In genomic region chr1:19327736-19328135, GRCh38 we compare ENCODE assay signal across 24 cellular contexts. TPM values are rescaled to one million over a fixed set of nuclear protein-coding genes. Genes with fewer than 3 reads are reported as not detected.
DNase-seq lines count a peak whose midpoint lies in the region; ATAC-seq, FAIRE-seq and TF ChIP-seq lines count a peak whose summit lies in the region.
"Had no signal": no experiment of that assay in that cellular context is flagged by ENCODE, and none has a peak within 500 bp of the region (broad histone marks: within the 10 kb centered on the region; RNA-seq: fewer than 3 reads in every experiment).

No MANE protein-coding gene starts in this region.

- no peaks in the 10 kb centered on the region for H3K4me1 Mint-ChIP-seq in neural crest cell

- in situ Hi-C loops in HepG2 (cut with HindIII; ENCODE audit: extremely low pct_ligation_motif_present, low pct_unique_long_range_greater_than_20kb), result no loop called here

- 96% methylated on average over 7 of the region's 9 CpGs for WGBS in HepG2 (ENCODE audit: low lambda C conversion rate)
- WGBS in right lobe of liver (ENCODE audit: insufficient coverage, low coverage, low lambda C conversion rate, missing lambda C conversion rate), result 93% methylated on average over 4 of the region's 9 CpGs

- TF ChIP-seq CTCF in HepG2 (CRISPR knock-in tag; IDR thresholded peaks at IDR 0.05) (no peak), right lobe of liver (IDR thresholded peaks at IDR 0.05) (no peak), bronchial epithelial cell (IDR thresholded peaks at IDR 0.05; ENCODE audit: insufficient read depth, low read length, severe bottlenecking) (no peak), neural crest cell (conservative IDR thresholded peaks at IDR 0.05) (no peak)

- CTCF ChIA-PET in HepG2 (lab: Yijun Ruan, JAX; ENCODE audit: low intra/inter-chr PET ratio, low total read pairs), result no interaction called here

- no peak for TF ChIP-seq EP300 in HepG2 (IDR thresholded peaks at IDR 0.05; ENCODE audit: low read depth in 2 of 2, low read length in 2 of 2)
- no peak for TF ChIP-seq EP300 in HepG2 (CRISPR knock-in tag; IDR thresholded peaks at IDR 0.05; ENCODE audit: borderline replicate concordance)

- intact Hi-C loops in HepG2 (cut with micrococcal nuclease; ENCODE audit: unreplicated experiment), result no loop called here
- intact Hi-C loops in right lobe of liver (cut with DNase I), result no loop called here

- FAIRE-seq in HepG2 (lab: Jason Lieb, UNC) (no peak), bronchial epithelial cell (lab: Jason Lieb, UNC) (peak; percentile 75)
- FAIRE-seq: A204.1, GM19239, H1 had no signal

- H3K9ac ChIP-seq in HepG2 (ENCODE audit: insufficient read depth, low read depth, low read length), result no peak overlapping the region
- H3K9ac ChIP-seq: BLaER1 had no signal

- H3K9me3 ChIP-seq in HepG2 (ENCODE audit: low read length) (no peaks in the 10 kb centered on the region), right lobe of liver (no peaks in the 10 kb centered on the region)
- H3K9me3 ChIP-seq: BLaER1 had no signal

- no peaks in the 10 kb centered on the region for H3K36me3 Mint-ChIP-seq in neural crest cell (ENCODE audit: low read depth)

- no peaks in the 10 kb centered on the region for H3K79me2 ChIP-seq in HepG2 (ENCODE audit: insufficient read depth, low read length)

- no peaks in the 10 kb centered on the region for H3K9me3 Mint-ChIP-seq in neural crest cell
- H3K9me3 Mint-ChIP-seq: CD4-positive, CD25-positive, alpha-beta regulatory T cell had no signal

- BruUV-seq in HepG2 (replicated peaks; lab: Mats Ljungman, UMichigan), result TSS peak; percentile 33

- no peaks in the 10 kb centered on the region for H3K27me3 Mint-ChIP-seq in neural crest cell (ENCODE audit: low read depth)
- H3K27me3 Mint-ChIP-seq: CD4-positive, CD25-positive, alpha-beta regulatory T cell had no signal

- no peak for TF ChIP-seq RAD21 in HepG2 (CRISPR knock-in tag; IDR thresholded peaks at IDR 0.05)

- H3K36me3 ChIP-seq in HepG2 (replicated peaks in 1 of 2; ENCODE audit: control insufficient read depth in 1 of 2, insufficient read depth in 2 of 2, low read length in 2 of 2) (peaks cover 16 to 40% of the 10 kb centered on the region in 2 experiments), right lobe of liver (peaks cover 0 to 38% (median 2%) of the 10 kb centered on the region in 4 donors), bronchial epithelial cell (ENCODE audit: control insufficient read depth, insufficient read depth, low read length) (peaks cover 27% of the 10 kb centered on the region)

- H3K4me3 ChIP-seq in HepG2 (replicated peaks in 1 of 3; ENCODE audit: insufficient read depth in 1 of 3, low read depth in 2 of 3, low read length in 3 of 3), result no peak overlapping the region
- H3K4me3 ChIP-seq in right lobe of liver, result no peak overlapping the region
- no peak overlapping the region for H3K4me3 ChIP-seq in bronchial epithelial cell (ENCODE audit: low read depth, low read length)
- H3K4me3 ChIP-seq: BLaER1, PC-9 had no signal

- H3K27ac Mint-ChIP-seq in neural crest cell (ENCODE audit: unreplicated experiment), result no peak overlapping the region
- H3K27ac Mint-ChIP-seq: CD4-positive, CD25-positive, alpha-beta regulatory T cell had no signal

- H2AFZ ChIP-seq in HepG2 (ENCODE audit: low read length), result no peak overlapping the region
- H2AFZ ChIP-seq: PC-9 had no signal

- no peaks in the 10 kb centered on the region for H4K20me1 ChIP-seq in HepG2 (ENCODE audit: insufficient read depth, low read length)

- DNase-seq in HepG2 (ENCODE audit: low spot score), result no peak
- no peak for DNase-seq in right lobe of liver
- no peak for DNase-seq in bronchial epithelial cell (ENCODE audit: low read depth)
- DNase-seq in neural crest cell (ENCODE audit: low read depth, low spot score), result no peak
- no peak for DNase-seq in SHP77 (lab: John Stamatoyannopoulos, UW)
- DNase-seq in midbrain (lab: John Stamatoyannopoulos, UW), result no peak
- DNase-seq: CD4-positive, CD25-positive, alpha-beta regulatory T cell; DMS153; DND-41; KBM-7; NCI-H1105 treated with DMSO at 0.1 percent for 48 hours; NCI-H2029; NCI-H446 treated with DMSO at 0.1 percent for 48 hours; NCI-H526; NCI-H82; NK-92 treated with Interleukin-12 subunit alpha and Interleukin-12 subunit beta, amount 100 ng/mL, for 24 hours; PC-9; RPMI8226 had no signal

- TF ChIP-seq POLR2A in HepG2 (IDR thresholded peaks at IDR 0.05; ENCODE audit: insufficient read depth in 1 of 2, low read depth in 2 of 2, low read length in 2 of 2) (no peak), right lobe of liver (IDR thresholded peaks at IDR 0.05) (no peak)

- no peak for ATAC-seq in HepG2
- no peak for ATAC-seq in right lobe of liver
- ATAC-seq in HG03565 (IDR thresholded peaks at IDR 0.05; ENCODE audit: unreplicated experiment), result no peak

- POLR2A ChIA-PET in HepG2 (lab: Yijun Ruan, JAX), result no interaction called here

- no peaks in the 10 kb centered on the region for H3K27me3 ChIP-seq in HepG2 (ENCODE audit: control insufficient read depth in 1 of 2, insufficient read depth in 2 of 2, low read length in 2 of 2)
- no peaks in the 10 kb centered on the region for H3K27me3 ChIP-seq in right lobe of liver
- no peaks in the 10 kb centered on the region for H3K27me3 ChIP-seq in bronchial epithelial cell (ENCODE audit: control insufficient read depth, insufficient read depth, low read length)
- H3K27me3 ChIP-seq: BLaER1 had no signal

- no peak overlapping the region for H3K4me2 ChIP-seq in HepG2 (ENCODE audit: low read depth, low read length)
- H3K4me2 ChIP-seq: PC-9 had no signal

- H3K27ac ChIP-seq in HepG2 (ENCODE audit: extremely low read length, insufficient read depth, low read length), result no peak overlapping the region
- no peak overlapping the region for H3K27ac ChIP-seq in right lobe of liver
- H3K27ac ChIP-seq: BLaER1, PC-9 had no signal

- H3K4me3 Mint-ChIP-seq in neural crest cell, result peak overlapping the region; percentile 2

- H3K4me1 ChIP-seq in HepG2 (ENCODE audit: insufficient read depth, low read length) (no peaks in the 10 kb centered on the region), right lobe of liver (no peaks in the 10 kb centered on the region)

RNA-seq across cellular contexts. Expression of gene SLC66A1, which starts 15.6 kb away (rescaled TPM):
- total RNA-seq in HepG2 (2016; rRNA removed; fragmentation: Illumina TruSeq; extraction: Trizol) (8.5 and 18.9 TPM in 2 replicates), right lobe of liver (10 to 100 TPM in 3 of 6 experiments, 1 to 10 TPM in 3; 8.4 to 20.6 (median 11.2) TPM), bronchial epithelial cell (23.9 and 26.6 TPM in 2 replicates), neural crest cell (27.4 and 32.3 TPM in 2 replicates)
- total RNA-seq in HepG2 (2016; cell fraction: cytosol; rRNA removed; fragmentation: Illumina TruSeq; extraction: Trizol; ENCODE audit: low read depth), result 4.6 and 5.7 TPM in 2 replicates
- total RNA-seq in HepG2 (2016; cell fraction: insoluble cytoplasmic fraction; rRNA removed; fragmentation: Illumina TruSeq; extraction: Trizol), result 9.7 and 20.6 TPM in 2 replicates
- 8.2 and 8.3 TPM in 2 replicates for total RNA-seq in HepG2 (2016; cell fraction: membrane; rRNA removed; fragmentation: Illumina TruSeq; extraction: Trizol)
- total RNA-seq in HepG2 (2016; cell fraction: nucleus; rRNA removed; fragmentation: Illumina TruSeq; extraction: Trizol), result 17.2 and 20.6 TPM in 2 replicates
- polyA plus RNA-seq in HepG2 (2011; rRNA removed), result 15.4 and 24.4 TPM in 2 replicates
- 15.0 and 19.6 TPM in 2 replicates for polyA plus RNA-seq in HepG2 (2011; cell fraction: cytosol; rRNA removed)
- polyA plus RNA-seq in HepG2 (2011; cell fraction: nucleus; rRNA removed), result 21.9 and 23.2 TPM in 2 replicates
- 8.6 and 10.0 TPM in 2 replicates for polyA plus RNA-seq in HepG2 (2012)
- 4.3 and 5.7 TPM in 2 replicates for polyA plus RNA-seq in HepG2 (2016; cell fraction: cytosol; fragmentation: Illumina TruSeq; extraction: Trizol; ENCODE audit: low read depth)
- polyA plus RNA-seq in HepG2 (2016; cell fraction: insoluble cytoplasmic fraction; fragmentation: Illumina TruSeq; extraction: Trizol; ENCODE audit: low read depth), result 8.0 and 11.5 TPM in 2 replicates
- polyA plus RNA-seq in HepG2 (2016; cell fraction: membrane; fragmentation: Illumina TruSeq; extraction: Trizol; ENCODE audit: low read depth), result 6.1 and 8.5 TPM in 2 replicates
- 41.6 and 41.9 TPM in 2 replicates for polyA plus RNA-seq in HepG2 (2016; cell fraction: nucleus; fragmentation: Illumina TruSeq; extraction: Trizol; ENCODE audit: insufficient read depth, low read depth)
- 17.2 and 31.0 TPM in 2 replicates for polyA minus RNA-seq in HepG2 (2011; rRNA and poly(A)+ RNA removed; ENCODE audit: low replicate concordance)
- 7.4 and 8.9 TPM in 2 replicates for polyA minus RNA-seq in HepG2 (2011; cell fraction: cytosol; rRNA and poly(A)+ RNA removed)
- polyA minus RNA-seq in HepG2 (2011; cell fraction: nucleus; rRNA and poly(A)+ RNA removed), result 9.9 and 11.1 TPM in 2 replicates

RNA-seq across cellular contexts. Expression of gene AKR7A2, which starts 15.8 kb away (rescaled TPM):
- total RNA-seq in HepG2 (2016; rRNA removed; fragmentation: Illumina TruSeq; extraction: Trizol), result 75.6 and 91.8 TPM in 2 replicates
- 27.2 and 29.3 TPM in 2 replicates for total RNA-seq in HepG2 (2016; cell fraction: cytosol; rRNA removed; fragmentation: Illumina TruSeq; extraction: Trizol; ENCODE audit: low read depth)
- 75.1 and 91.3 TPM in 2 replicates for total RNA-seq in HepG2 (2016; cell fraction: insoluble cytoplasmic fraction; rRNA removed; fragmentation: Illumina TruSeq; extraction: Trizol)
- 38.5 and 45.3 TPM in 2 replicates for total RNA-seq in HepG2 (2016; cell fraction: membrane; rRNA removed; fragmentation: Illumina TruSeq; extraction: Trizol)
- total RNA-seq in HepG2 (2016; cell fraction: nucleus; rRNA removed; fragmentation: Illumina TruSeq; extraction: Trizol), result 31.9 and 40.6 TPM in 2 replicates
- polyA plus RNA-seq in HepG2 (2011; rRNA removed), result 40.8 and 45.2 TPM in 2 replicates
- 42.0 and 59.5 TPM in 2 replicates for polyA plus RNA-seq in HepG2 (2011; cell fraction: cytosol; rRNA removed)
- polyA plus RNA-seq in HepG2 (2011; cell fraction: nucleus; rRNA removed), result 20.7 and 23.1 TPM in 2 replicates
- polyA plus RNA-seq in HepG2 (2012), result 23.2 and 37.3 TPM in 2 replicates
- polyA plus RNA-seq in HepG2 (2016; cell fraction: cytosol; fragmentation: Illumina TruSeq; extraction: Trizol; ENCODE audit: low read depth), result 30.5 and 33.1 TPM in 2 replicates
- polyA plus RNA-seq in HepG2 (2016; cell fraction: insoluble cytoplasmic fraction; fragmentation: Illumina TruSeq; extraction: Trizol; ENCODE audit: low read depth), result 96.1 and 104 TPM in 2 replicates
- polyA plus RNA-seq in HepG2 (2016; cell fraction: membrane; fragmentation: Illumina TruSeq; extraction: Trizol; ENCODE audit: low read depth), result 33.3 and 38.2 TPM in 2 replicates
- polyA plus RNA-seq in HepG2 (2016; cell fraction: nucleus; fragmentation: Illumina TruSeq; extraction: Trizol; ENCODE audit: insufficient read depth, low read depth), result 46.3 and 53.6 TPM in 2 replicates
- polyA minus RNA-seq in HepG2 (2011; rRNA and poly(A)+ RNA removed; ENCODE audit: low replicate concordance), result 57.1 and 74.2 TPM in 2 replicates
- 23.5 and 26.5 TPM in 2 replicates for polyA minus RNA-seq in HepG2 (2011; cell fraction: cytosol; rRNA and poly(A)+ RNA removed)
- polyA minus RNA-seq in HepG2 (2011; cell fraction: nucleus; rRNA and poly(A)+ RNA removed), result 13.2 and 15.2 TPM in 2 replicates
- 10 to 100 TPM; 41.4 to 85.1 (median 51.2) TPM for total RNA-seq in right lobe of liver
- total RNA-seq in bronchial epithelial cell, result 45.2 and 54.8 TPM in 2 replicates
- total RNA-seq in neural crest cell, result 70.4 and 75.7 TPM in 2 replicates

RNA-seq across cellular contexts. Expression of gene AKR7A3, which starts 39.2 kb away (rescaled TPM):
- total RNA-seq in HepG2 (2016; rRNA removed; fragmentation: Illumina TruSeq; extraction: Trizol) (0.15 and 1.00 TPM in 2 replicates), right lobe of liver (100 to 1,000 TPM in 4 of 6 experiments, 10 to 100 TPM in 2; 58.1 to 169 (median 130) TPM), bronchial epithelial cell (0.26 TPM in 2 replicates), neural crest cell (2.0 and 2.1 TPM in 2 replicates)
- total RNA-seq in HepG2 (2016; cell fraction: cytosol; rRNA removed; fragmentation: Illumina TruSeq; extraction: Trizol; ENCODE audit: low read depth), result 0.18 TPM in 1 of 2 replicates, not detected in the other
- total RNA-seq in HepG2 (2016; cell fraction: insoluble cytoplasmic fraction; rRNA removed; fragmentation: Illumina TruSeq; extraction: Trizol), result 0.21 and 0.71 TPM in 2 replicates
- total RNA-seq in HepG2 (2016; cell fraction: membrane; rRNA removed; fragmentation: Illumina TruSeq; extraction: Trizol), result 0.28 and 0.46 TPM in 2 replicates
- total RNA-seq in HepG2 (2016; cell fraction: nucleus; rRNA removed; fragmentation: Illumina TruSeq; extraction: Trizol), result 1.7 TPM in 2 replicates
- polyA plus RNA-seq in HepG2 (2011; rRNA removed), result 0.58 and 1.0 TPM in 2 replicates
- 0.22 and 0.24 TPM in 2 replicates for polyA plus RNA-seq in HepG2 (2011; cell fraction: cytosol; rRNA removed)
- 4.2 and 5.2 TPM in 2 replicates for polyA plus RNA-seq in HepG2 (2011; cell fraction: nucleus; rRNA removed)
- 0.45 and 0.56 TPM in 2 replicates for polyA plus RNA-seq in HepG2 (2012)
- polyA plus RNA-seq in HepG2 (2016; cell fraction: cytosol; fragmentation: Illumina TruSeq; extraction: Trizol; ENCODE audit: low read depth), result 0.25 and 0.31 TPM in 2 replicates
- 0.17 and 0.23 TPM in 2 replicates for polyA plus RNA-seq in HepG2 (2016; cell fraction: insoluble cytoplasmic fraction; fragmentation: Illumina TruSeq; extraction: Trizol; ENCODE audit: low read depth)
- polyA plus RNA-seq in HepG2 (2016; cell fraction: membrane; fragmentation: Illumina TruSeq; extraction: Trizol; ENCODE audit: low read depth), result 0.11 and 0.15 TPM in 2 replicates
- 4.0 and 5.6 TPM in 2 replicates for polyA plus RNA-seq in HepG2 (2016; cell fraction: nucleus; fragmentation: Illumina TruSeq; extraction: Trizol; ENCODE audit: insufficient read depth, low read depth)
- 0.34 and 1.1 TPM in 2 replicates for polyA minus RNA-seq in HepG2 (2011; rRNA and poly(A)+ RNA removed; ENCODE audit: low replicate concordance)
- not detected in 2 replicates for polyA minus RNA-seq in HepG2 (2011; cell fraction: cytosol; rRNA and poly(A)+ RNA removed)
- polyA minus RNA-seq in HepG2 (2011; cell fraction: nucleus; rRNA and poly(A)+ RNA removed), result 0.99 and 1.0 TPM in 2 replicates
- total RNA-seq: Right ventricle myocardium superior had no signal

Comparison
In these comparisons a context has a peak if more than half of its experiments do, and no peak if none do; other contexts are left out.
1. RNA of gene AKR7A3, which starts 39.2 kb away (total RNA-seq): 58.1 to 169 TPM in right lobe of liver; 2.0 to 2.1 TPM in neural crest cell, 0.15 to 1.7 TPM in HepG2 and 0.26 TPM in bronchial epithelial cell; every median in the first group is over 10 times any median in the second.